1 cellular context compared by ENCODE assay signal in genomic region chr1:176374967-176375569, GRCh38.
TF ChIP-seq lines count a peak whose summit lies in the region.

No MANE protein-coding gene starts in this region.

TF ChIP-seq in HCT116, 20 proteins besides CTCF, POLR2A, EP300 and RAD21 (continued from another document):
- TF ChIP-seq ZBTB33 (IDR thresholded peaks at IDR 0.05; ENCODE audit: extremely low read depth, insufficient replicate concordance, low read length): no peak
- no peak for TF ChIP-seq EGR1 (IDR thresholded peaks at IDR 0.05; ENCODE audit: low read depth)
- no peak for TF ChIP-seq CEBPB (IDR thresholded peaks at IDR 0.05; ENCODE audit: low read depth)
- no peak for TF ChIP-seq REST (IDR thresholded peaks at IDR 0.05; ENCODE audit: low read depth)
- no peak for TF ChIP-seq SRF (IDR thresholded peaks at IDR 0.05; ENCODE audit: low read depth)
- no peak for TF ChIP-seq JUND (IDR thresholded peaks at IDR 0.05)
- TF ChIP-seq EZH2phosphoT487 (IDR thresholded peaks at IDR 0.05; ENCODE audit: borderline replicate concordance): no peak
TF ChIP-seq in HCT116: peak in this region for 0.
